ENCODE assay signal across 9 cellular contexts in genomic region chr16:3158498-3159314, GRCh38. TPM values are rescaled to one million over a fixed set of nuclear protein-coding genes. Genes with fewer than 3 reads are reported as not detected.
A peak's percentile ranks its signal among the peaks of the same experiment; 100 is the strongest.
DNase-seq lines count a peak whose midpoint lies in the region; ATAC-seq, FAIRE-seq and TF ChIP-seq lines count a peak whose summit lies in the region.
"Had no signal": no experiment of that assay in that cellular context is flagged by ENCODE, and none has a peak within 500 bp of the region (broad histone marks: within the 10 kb centered on the region; RNA-seq: fewer than 3 reads in every experiment).

No MANE protein-coding gene starts in this region.

- ATAC-seq in GM21390 (IDR thresholded peaks at IDR 0.05; ENCODE audit: unreplicated experiment) (peak; percentile 49), heart right ventricle (peak; percentile 87 to 91 (median 89))

- H3K27me3 Mint-ChIP-seq in CD14-positive monocyte (ENCODE audit: low read depth in 3 of 3): peaks cover 81 to 98% (median 85%) of the 10 kb centered on the region in 3 donors

- peak overlapping the region; percentile 73 for H3K4me2 ChIP-seq in Loucy (ENCODE audit: low read depth, low read length, poor library complexity, severe bottlenecking)

- DNase-seq in CD14-positive monocyte (ENCODE audit: low spot score): no peak
- DNase-seq in T follicular helper cell (ENCODE audit: low read depth): peak; percentile 94
- peak; percentile 91 for DNase-seq in adipocyte (ENCODE audit: low read depth)
- DNase-seq in heart right ventricle: peak; percentile 85 to 88
- DNase-seq in prostate gland (ENCODE audit: low spot score): peak; percentile 89
- DNase-seq in urothelium cell line (ENCODE audit: low spot score): peak; percentile 96

- peak; percentile 77 for TF ChIP-seq POLR2A in prostate gland (IDR thresholded peaks at IDR 0.05)

- H3K9me3 ChIP-seq in Loucy (ENCODE audit: insufficient read depth, low read depth, low read length) (no peaks in the 10 kb centered on the region), adipocyte (ENCODE audit: control insufficient read depth, low read length) (no peaks in the 10 kb centered on the region), heart right ventricle (peaks cover 0 to 8% (median 0%) of the 10 kb centered on the region in 11 donors), prostate gland (no peaks in the 10 kb centered on the region)

- no peaks in the 10 kb centered on the region for H4K20me1 ChIP-seq in Loucy (ENCODE audit: insufficient read depth, low read length, poor library complexity, severe bottlenecking)

- H3K27ac ChIP-seq in heart right ventricle (peak overlapping the region; percentile 76 to 94 (median 91)), prostate gland (peak overlapping the region; percentile 83 to 90)

- 0 out of 2 replicates have a peak, but pooled peaks cover 3% of the 10 kb centered on the region for H3K79me2 ChIP-seq in Loucy (ENCODE audit: insufficient read depth, low read length)

- peaks cover 9 to 20% of the 10 kb centered on the region in 2 donors for H3K36me3 Mint-ChIP-seq in CD14-positive monocyte

- H3K27me3 ChIP-seq in Loucy (ENCODE audit: insufficient read depth, low read length, poor library complexity, severe bottlenecking) (no peaks in the 10 kb centered on the region), adipocyte (replicated peaks; ENCODE audit: control insufficient read depth, insufficient read depth, low read length) (peaks cover 4% of the 10 kb centered on the region), heart right ventricle (peaks cover 0 to 7% (median 0%) of the 10 kb centered on the region in 7 donors), prostate gland (replicated peaks; ENCODE audit: insufficient read depth) (no peaks in the 10 kb centered on the region)

- TF ChIP-seq CTCF in CD14-positive monocyte (IDR thresholded peaks at IDR 0.05) (no peak), Loucy (conservative IDR thresholded peaks at IDR 0.05; ENCODE audit: low read length) (no peak), heart right ventricle (IDR thresholded peaks at IDR 0.05) (peak in 3 of 9 donors; percentile 10 to 12 (median 11)), prostate gland (IDR thresholded peaks at IDR 0.05) (no peak)

- no peaks in the 10 kb centered on the region for H3K9me2 ChIP-seq in Loucy (replicated peaks; ENCODE audit: low read depth, low read length)

- H3K27ac Mint-ChIP-seq in CD14-positive monocyte: peak overlapping the region in 5 of 7 donors; percentile 6 to 62 (median 35)

- H3K9me3 Mint-ChIP-seq in CD14-positive monocyte: peaks cover 0 to 44% (median 23%) of the 10 kb centered on the region in 7 donors

- H3K36me3 ChIP-seq in Loucy (ENCODE audit: insufficient read depth, low read length) (no peaks in the 10 kb centered on the region), adipocyte (ENCODE audit: control insufficient read depth, insufficient read depth, low read length, severe bottlenecking) (no peaks in the 10 kb centered on the region), heart right ventricle (no peaks in the 10 kb centered on the region), prostate gland (no peaks in the 10 kb centered on the region)

- intact Hi-C loops in CD14-positive monocyte (cut with micrococcal nuclease) (loop anchor here in 1 of 2 donors (10.0 kb wide), 2 partner anchors 54 to 296 kb away; no protein-coding TSS in a partner anchor), heart right ventricle (cut with DNase I) (loop anchor here in 3 of 10 donors (10.0 kb wide), 3 partner anchors 106 to 346 kb away; partner anchors contain the start of gene CLUAP1 (in 1 of the 3)), prostate gland (cut with DNase I) (loop anchor here (10.0 kb wide), 1 partner anchor 106 kb away; no protein-coding TSS in a partner anchor)

- peaks cover 37% of the 10 kb centered on the region for H3K4me1 Mint-ChIP-seq in CD14-positive monocyte

- peak overlapping the region; percentile 87 to 96 for H3K4me3 Mint-ChIP-seq in CD14-positive monocyte

- H3K4me3 ChIP-seq in Loucy (ENCODE audit: low read length, poor library complexity, severe bottlenecking): peak overlapping the region; percentile 94
- H3K4me3 ChIP-seq in adipocyte (ENCODE audit: low read length): peak overlapping the region; percentile 86
- peak overlapping the region; percentile 56 to 87 (median 74) for H3K4me3 ChIP-seq in heart right ventricle
- H3K4me3 ChIP-seq in prostate gland: peak overlapping the region; percentile 56 to 59

- H3F3A ChIP-seq in Loucy (ENCODE audit: low read depth): no peaks in the 10 kb centered on the region; the same call in 1 of the 2 replicates

- peak; percentile 17 for FAIRE-seq in urothelium cell line (lab: Jason Lieb, UNC)
- FAIRE-seq: colon had no signal

- 1% methylated on average over 62 to 71 of the region's 72 CpGs for WGBS in heart right ventricle, 2 donors
- WGBS in prostate gland: 3% methylated on average over 63 of the region's 72 CpGs

- H2AFZ ChIP-seq in Loucy (ENCODE audit: low read length): peak overlapping the region; percentile 84

- H3K4me1 ChIP-seq in Loucy (ENCODE audit: insufficient read depth, low read length, poor library complexity, severe bottlenecking): peaks cover 5% of the 10 kb centered on the region
- peaks cover 14% of the 10 kb centered on the region for H3K4me1 ChIP-seq in adipocyte (ENCODE audit: control insufficient read depth, insufficient read depth, low read length)
- peaks cover 0 to 26% (median 23%) of the 10 kb centered on the region in 9 donors for H3K4me1 ChIP-seq in heart right ventricle
- no peaks in the 10 kb centered on the region for H3K4me1 ChIP-seq in prostate gland (replicated peaks)

- H3K9ac ChIP-seq in Loucy (ENCODE audit: low read depth, low read length, poor library complexity, severe bottlenecking) (peak overlapping the region; percentile 94), adipocyte (ENCODE audit: low read length) (peak overlapping the region; percentile 91)

RNA-seq across cellular contexts. Expression of gene ZNF213, which starts 23.9 kb away (rescaled TPM):
- polyA plus RNA-seq in CD14-positive monocyte: 1 to 10 TPM; 1.5 to 2.6 TPM
- 1 to 10 TPM; 5.9 to 9.2 (median 7.7) TPM for total RNA-seq in heart right ventricle
- polyA plus RNA-seq in heart right ventricle: 10 to 100 TPM in 1 of 2 donors, 1 to 10 TPM in 1; 6.9 to 10.1 TPM
- 10 to 100 TPM; 18.4 to 28.1 TPM for total RNA-seq in prostate gland

RNA-seq across cellular contexts. Expression of gene OR1F1, which starts 29.3 kb away (rescaled TPM):
- not detected for polyA plus RNA-seq in CD14-positive monocyte
- total RNA-seq in heart right ventricle: not detected
- polyA plus RNA-seq in heart right ventricle: not detected
- not detected for total RNA-seq in prostate gland

RNA-seq across cellular contexts. Expression of gene ZNF205, which starts 46.3 kb away (rescaled TPM):
- polyA plus RNA-seq in CD14-positive monocyte (1 to 10 TPM; 1.0 to 1.3 TPM), heart right ventricle (10 to 100 TPM; 13.8 to 26.9 TPM)
- total RNA-seq in heart right ventricle (1 to 10 TPM; 5.8 to 9.0 (median 7.6) TPM), prostate gland (10 to 100 TPM; 20.9 to 27.0 TPM)

RNA-seq across cellular contexts. Expression of gene ZSCAN10, which starts 59.6 kb away (rescaled TPM):
- polyA plus RNA-seq in CD14-positive monocyte (not detected), heart right ventricle (under 1 TPM; 0.01 to 0.07 TPM)
- total RNA-seq in heart right ventricle (not detected), prostate gland (under 1 TPM in 1 of 2 donors, not detected in 1; 0.57 TPM)
